9 cellular contexts compared by ENCODE assay signal in the genomic region with DNA sequence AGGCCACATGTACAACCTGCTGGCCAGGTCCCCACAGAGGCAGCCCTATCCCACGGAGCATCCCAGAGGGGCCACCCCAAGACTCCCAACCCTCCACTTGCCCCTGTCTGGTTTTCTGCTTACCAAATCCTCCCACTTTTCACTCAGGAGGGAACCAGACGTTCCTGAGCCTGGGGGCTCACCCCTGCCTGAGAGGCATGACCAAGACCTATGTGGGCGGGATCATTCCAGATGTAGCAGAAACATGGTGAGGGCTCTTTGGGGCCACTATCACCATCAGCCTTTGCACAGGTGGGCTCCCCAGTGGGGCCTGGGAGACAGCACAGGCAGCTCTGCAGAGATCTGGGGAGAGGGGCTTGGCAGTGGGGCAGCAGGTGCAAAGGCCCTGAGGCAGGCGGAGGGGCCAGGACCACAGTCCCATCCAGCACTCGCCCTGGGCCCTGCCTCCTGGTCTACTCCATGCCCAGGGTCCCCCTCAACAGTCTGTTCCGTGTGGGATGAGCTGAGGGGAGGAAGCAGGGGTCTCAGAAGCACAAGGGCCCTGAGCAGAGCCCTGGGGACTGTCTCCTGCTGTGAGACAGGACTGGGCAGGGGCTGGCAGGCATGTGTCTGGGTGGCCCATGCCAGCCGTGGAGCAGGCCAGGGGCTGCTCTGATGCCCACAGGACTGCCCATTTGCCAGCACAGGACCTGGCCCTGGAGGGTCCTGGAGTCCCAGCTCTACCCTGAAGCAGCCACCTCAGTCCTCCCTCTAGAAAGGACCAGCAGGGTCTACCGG. TPM values are rescaled to one million over a fixed set of nuclear protein-coding genes. Genes with fewer than 3 reads are reported as not detected.
DNase-seq lines count a peak whose midpoint lies in the region; ATAC-seq, FAIRE-seq and TF ChIP-seq lines count a peak whose summit lies in the region.
"Had no signal": no experiment of that assay in that cellular context is flagged by ENCODE, and none has a peak within 500 bp of the region (broad histone marks: within the 10 kb centered on the region; RNA-seq: fewer than 3 reads in every experiment).

No MANE protein-coding gene starts in this region.

- peaks cover 10% of the 10 kb centered on the region for H3K4me1 Mint-ChIP-seq in Calu3 (ENCODE audit: low read depth, unreplicated experiment)

- no peak for DNase-seq in Calu3
- peak; percentile 16 to 46 (median 45) for DNase-seq in Peyer's patch
- peak; percentile 49 for DNase-seq in ecto neural progenitor cell (ENCODE audit: low spot score)
- peak in 6 of 10 donors; percentile 1 to 79 (median 28) for DNase-seq in posterior cingulate gyrus
- DNase-seq in GM19239 (ENCODE audit: insufficient read length, low spot score), result no peak
- DNase-seq in NCI-H2107 (lab: John Stamatoyannopoulos, UW), result no peak

- no peak overlapping the region for H3K4me3 Mint-ChIP-seq in Calu3 (ENCODE audit: low read depth, unreplicated experiment)

- peaks cover 17 to 61% (median 45%) of the 10 kb centered on the region in 4 donors for H3K4me1 ChIP-seq in Peyer's patch

- no peak for FAIRE-seq in GM19239 (lab: Jason Lieb, UNC)

- H3K27ac Mint-ChIP-seq in Calu3 (ENCODE audit: unreplicated experiment), result peak overlapping the region; percentile 87

- H3K27ac ChIP-seq in Peyer's patch, result peak overlapping the region; percentile 80 to 97 (median 94)

- CTCF ChIA-PET in Calu3 (lab: Charles Lee), result interaction anchor here (0.5 kb wide), 1 partner anchor 240 kb away, joined by 3 read pairs; no protein-coding TSS in a partner anchor

- no peak for TF ChIP-seq POLR2A in Peyer's patch (IDR thresholded peaks at IDR 0.05)

- no peaks in the 10 kb centered on the region for H3K9me3 ChIP-seq in Peyer's patch
- H3K9me3 ChIP-seq: MG63 had no signal

- no peaks in the 10 kb centered on the region for H3K27me3 ChIP-seq in Peyer's patch
- H3K27me3 ChIP-seq: MG63 had no signal

- TF ChIP-seq CTCF in Calu3 (IDR thresholded peaks at IDR 0.05; ENCODE audit: unreplicated experiment), result no peak
- no peak for TF ChIP-seq CTCF in Peyer's patch (IDR thresholded peaks at IDR 0.05)

- no peaks in the 10 kb centered on the region for H3K9me3 Mint-ChIP-seq in Calu3 (ENCODE audit: low read depth, unreplicated experiment)

- intact Hi-C loops in Calu3 (cut with micrococcal nuclease; ENCODE audit: unreplicated experiment) (loop anchor here (10.0 kb wide), 1 partner anchor 55 kb away; no protein-coding TSS in a partner anchor), posterior cingulate gyrus (cut with DNase I) (loop anchor here (5.0 kb wide), 1 partner anchor 38 kb away; no protein-coding TSS in a partner anchor)

- peaks cover 47% of the 10 kb centered on the region for H3K36me3 Mint-ChIP-seq in Calu3 (ENCODE audit: insufficient read depth, unreplicated experiment)

- no peaks in the 10 kb centered on the region for H3K27me3 Mint-ChIP-seq in Calu3 (ENCODE audit: unreplicated experiment)

- no TSS peak for BruUV-seq in Calu3 (replicated peaks; lab: Mats Ljungman, UMichigan)

- peak overlapping the region in 1 of 4 donors; percentile 1 for H3K4me3 ChIP-seq in Peyer's patch

- no peak for ATAC-seq in HG03460 (IDR thresholded peaks at IDR 0.05; ENCODE audit: unreplicated experiment)
- no peak for ATAC-seq in GM21447 (IDR thresholded peaks at IDR 0.05; ENCODE audit: unreplicated experiment)

- H3K36me3 ChIP-seq in Peyer's patch, result peaks cover 0 to 2% (median 0%) of the 10 kb centered on the region in 3 donors

RNA-seq across cellular contexts. Expression of a gene that starts 9.4 kb away (rescaled TPM):
- total RNA-seq in Calu3 (2022), result 86.3 and 97.3 TPM in 2 replicates
- 100 to 1,000 TPM in 2 of 4 donors, 10 to 100 TPM in 2; 66.2 to 142 (median 105) TPM for total RNA-seq in Peyer's patch

RNA-seq across cellular contexts. Expression of a gene that starts 42.6 kb away (rescaled TPM):
- total RNA-seq in Calu3 (2022) (not detected in 2 replicates), Peyer's patch (1 to 10 TPM in 3 of 4 donors, not detected in 1; 1.1 to 2.3 (median 1.2) TPM)

RNA-seq across cellular contexts. Expression of a gene that starts 51.5 kb away (rescaled TPM):
- total RNA-seq in Calu3 (2022), result 57.8 and 64.6 TPM in 2 replicates
- total RNA-seq in Peyer's patch, result 10 to 100 TPM; 33.3 to 52.0 (median 41.1) TPM

RNA-seq across cellular contexts. Expression of a gene that starts 51.7 kb away (rescaled TPM):
- total RNA-seq in Calu3 (2022), result 25.4 and 27.0 TPM in 2 replicates
- 10 to 100 TPM; 17.3 to 25.5 (median 22.1) TPM for total RNA-seq in Peyer's patch

Comparison
In these comparisons a context has a peak if more than half of its experiments do, and no peak if none do; other contexts are left out.
1. DNase-seq: peak in Peyer's patch (3 of 3), ecto neural progenitor cell (single experiment) and posterior cingulate gyrus (6 of 10); none in Calu3 (single experiment), GM19239 (single experiment) and NCI-H2107 (single experiment).